10 cellular contexts compared by ENCODE assay signal in genomic region chr13:77338961-77339401, GRCh38. TPM values are rescaled to one million over a fixed set of nuclear protein-coding genes. Genes with fewer than 3 reads are reported as not detected.
DNase-seq lines count a peak whose midpoint lies in the region; ATAC-seq and TF ChIP-seq lines count a peak whose summit lies in the region.
"Had no signal": no experiment of that assay in that cellular context is flagged by ENCODE, and none has a peak within 500 bp of the region (broad histone marks: within the 10 kb centered on the region; RNA-seq: fewer than 3 reads in every experiment).

No MANE protein-coding gene starts in this region.

- peaks cover 3% of the 10 kb centered on the region for H3K4me1 Mint-ChIP-seq in T-helper 17 cell

- H3K27ac Mint-ChIP-seq in T-helper 17 cell: no peak overlapping the region

- DNase-seq in CD1c-positive myeloid dendritic cell (ENCODE audit: extremely low spot score) (peak; percentile 63), T-helper 17 cell (no peak), erythroblast (lab: John Stamatoyannopoulos, UW) (no peak), AG20443 (ENCODE audit: low spot score) (no peak), substantia nigra (lab: John Stamatoyannopoulos, UW) (no peak), NCI-H82 treated with DMSO at 0.1 percent for 48 hours (lab: John Stamatoyannopoulos, UW; ENCODE audit: unreplicated experiment) (no peak)
- DNase-seq: activated naive CD4-positive, alpha-beta T cell treated with anti-CD3 and anti-CD28 coated beads, Interleukin-2, amount 50 U/mL, for 16 hours; NCI-H2029 treated with DMSO at 0.1 percent for 48 hours had no signal

- no peaks in the 10 kb centered on the region for H3K27me3 Mint-ChIP-seq in T-helper 17 cell

- no peak overlapping the region for H3K27ac ChIP-seq in substantia nigra (ENCODE audit: low read depth, low read length, poor library complexity, severe bottlenecking)

- H3K9me3 ChIP-seq in T-helper 17 cell (ENCODE audit: control insufficient read depth, low read length, poor library complexity, severe bottlenecking): no peaks in the 10 kb centered on the region

- H3K4me3 Mint-ChIP-seq in T-helper 17 cell: peak overlapping the region; percentile 52

- no peak for TF ChIP-seq POLR2A in erythroblast (IDR thresholded peaks at IDR 0.05; ENCODE audit: low read length)

- no peaks in the 10 kb centered on the region for H3K36me3 Mint-ChIP-seq in T-helper 17 cell (ENCODE audit: low read depth)

- ATAC-seq in GM19397 (IDR thresholded peaks at IDR 0.05; ENCODE audit: unreplicated experiment) (peak; percentile 62), HG03159 (IDR thresholded peaks at IDR 0.05; ENCODE audit: unreplicated experiment) (peak; percentile 65), T-helper 17 cell (peak; percentile 60)

RNA-seq across cellular contexts. Expression of gene MYCBP2, which starts 12.1 kb away (rescaled TPM):
- total RNA-seq in T-helper 17 cell: 100 to 1,000 TPM; 146 to 160 TPM
